2 cellular contexts compared by ENCODE assay signal in genomic region chr3:127022849-127023248, GRCh38.
"Had no signal": no experiment of that assay in that cellular context is flagged by ENCODE, and none has a peak within 500 bp of the region (broad histone marks: within the 10 kb centered on the region; RNA-seq: fewer than 3 reads in every experiment).

No MANE protein-coding gene starts in this region.

- DNase-seq: GF-D8 had no signal

- H3K4me3 ChIP-seq: GM12878 had no signal
